20 cellular contexts compared by ENCODE assay signal in the genomic region with DNA sequence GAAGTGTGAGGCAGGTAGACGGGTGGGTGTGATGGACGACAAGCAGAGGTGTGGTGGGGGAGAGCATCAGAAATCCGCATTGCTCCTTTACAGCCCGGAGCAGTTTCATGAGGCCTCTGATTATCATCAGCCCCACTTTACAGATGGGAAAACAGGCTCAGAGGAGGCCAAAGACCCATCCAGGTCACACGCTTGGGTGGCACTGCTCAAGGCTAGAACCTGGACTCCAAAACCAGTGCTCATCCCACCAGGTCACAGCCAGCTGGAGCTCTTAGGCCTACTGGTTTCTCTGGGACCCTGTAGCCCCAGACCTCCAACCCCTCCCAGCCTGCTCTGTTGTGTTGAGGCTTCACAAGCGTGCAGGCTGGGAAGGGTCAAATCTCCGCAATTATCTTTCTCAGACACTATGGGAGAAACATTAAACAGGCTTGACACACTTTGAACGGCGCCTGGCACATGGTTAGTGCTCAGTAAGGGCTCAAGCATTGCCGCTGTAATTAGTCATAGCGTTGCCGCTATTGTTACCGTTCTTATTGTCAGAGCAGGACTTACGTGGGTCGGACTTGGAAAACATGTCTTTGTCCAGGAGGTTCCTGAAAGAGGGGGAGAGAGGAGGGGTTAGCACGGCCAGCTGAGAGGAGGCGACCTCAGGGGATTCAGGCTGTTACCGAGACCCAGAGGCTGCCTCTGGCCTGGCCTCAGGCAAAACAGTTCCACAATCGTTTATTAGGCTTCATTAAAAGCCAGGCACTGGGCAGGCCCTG. TPM values are rescaled to one million over a fixed set of nuclear protein-coding genes. Genes with fewer than 3 reads are reported as not detected.
DNase-seq lines count a peak whose midpoint lies in the region; TF ChIP-seq lines count a peak whose summit lies in the region.
"Had no signal": no experiment of that assay in that cellular context is flagged by ENCODE, and none has a peak within 500 bp of the region (broad histone marks: within the 10 kb centered on the region; RNA-seq: fewer than 3 reads in every experiment).

No MANE protein-coding gene starts in this region.

- H3K23ac ChIP-seq in trophoblast cell (ENCODE audit: low read length), result no peak overlapping the region

- H3K18ac ChIP-seq in trophoblast cell (ENCODE audit: low read length), result no peak overlapping the region

- no peak overlapping the region for H2BK120ac ChIP-seq in trophoblast cell (ENCODE audit: insufficient read depth, low read length, poor library complexity)

- no peak overlapping the region for H2BK5ac ChIP-seq in trophoblast cell (ENCODE audit: low read depth, low read length, poor library complexity)

- TF ChIP-seq CTCF in fibroblast of pulmonary artery (IDR thresholded peaks at IDR 0.05; ENCODE audit: low read length, missing control alignments), result no peak

- peaks cover 7% of the 10 kb centered on the region for H3K9me3 ChIP-seq in trophoblast cell (ENCODE audit: insufficient read depth, low read depth, low read length)
- H3K9me3 ChIP-seq: SJCRH30, suprapubic skin had no signal

- no peak overlapping the region for H4K12ac ChIP-seq in trophoblast cell (ENCODE audit: low read depth, low read length)

- H3K4me3 ChIP-seq in fibroblast of pulmonary artery (replicated peaks; ENCODE audit: low read depth, low read length), result no peak overlapping the region
- no peak overlapping the region for H3K4me3 ChIP-seq in trophoblast cell (ENCODE audit: low read depth, low read length)
- H3K4me3 ChIP-seq: cardiac muscle cell, lung, SJCRH30, suprapubic skin had no signal

- no peaks in the 10 kb centered on the region for H3K36me3 ChIP-seq in trophoblast cell (ENCODE audit: control insufficient read depth in 1 of 2, insufficient read depth in 2 of 2, low read length in 2 of 2)
- H3K36me3 ChIP-seq: cardiac muscle cell, SJCRH30, suprapubic skin had no signal

- DNase-seq in ELF-1 (ENCODE audit: low read depth, low spot score) (peak; percentile 34), astrocyte of the hippocampus (ENCODE audit: low read depth, low spot score) (peak; percentile 73), fibroblast of pulmonary artery (ENCODE audit: low read depth) (peak; percentile 60), trophoblast cell (peak in 1 of 2 donors; percentile 12), DMS153 treated with DMSO at 0.1 percent for 48 hours (lab: John Stamatoyannopoulos, UW; ENCODE audit: unreplicated experiment) (no peak), RPMI8226 (no peak), HUDEP-2 (lab: John Stamatoyannopoulos, UW; ENCODE audit: unreplicated experiment in 76 of 76) (no peak)
- DNase-seq in activated CD4-positive, alpha-beta T cell treated with anti-CD3 and anti-CD28 coated beads for 4 hours, result no peak
- DNase-seq: activated CD4-positive, alpha-beta memory T cell treated with anti-CD3 and anti-CD28 coated beads for 36 hours; activated effector memory CD4-positive, alpha-beta T cell treated with Interleukin-2 at 50 U/mL for 16 hours; erythroblast; H9; Kasumi-1; NCI-H2029; occipital lobe; stimulated activated CD4-positive, alpha-beta T cell treated with anti-CD3 and anti-CD28 coated beads, Interleukin-15, amount 100 ng/mL, for 24 hours had no signal

- H3K79me2 ChIP-seq in trophoblast cell (ENCODE audit: control insufficient read depth, insufficient read depth, low read length, poor library complexity), result peaks cover 1% of the 10 kb centered on the region

- H4K8ac ChIP-seq in trophoblast cell (ENCODE audit: low read depth, low read length), result no peak overlapping the region

- peak overlapping the region; percentile 29 for H4K91ac ChIP-seq in trophoblast cell (ENCODE audit: low read depth, low read length)

- no peak overlapping the region for H3K4me2 ChIP-seq in trophoblast cell (ENCODE audit: low read length)

- no peaks in the 10 kb centered on the region for H3K27me3 ChIP-seq in trophoblast cell (ENCODE audit: insufficient read depth, low read length)
- H3K27me3 ChIP-seq: cardiac muscle cell, suprapubic skin had no signal

- peaks cover 23% of the 10 kb centered on the region for H3K79me1 ChIP-seq in trophoblast cell (ENCODE audit: low read length)

- H2AFZ ChIP-seq in trophoblast cell (ENCODE audit: insufficient read depth, low read length, poor library complexity), result no peak overlapping the region

- no peak overlapping the region for H3K27ac ChIP-seq in trophoblast cell (ENCODE audit: low read depth, low read length)
- H3K27ac ChIP-seq: cardiac muscle cell, SJCRH30, suprapubic skin had no signal

- no peak overlapping the region for H2BK12ac ChIP-seq in trophoblast cell (ENCODE audit: low read length)

- WGBS in trophoblast cell (ENCODE audit: extremely low coverage, insufficient coverage, insufficient read length), result no CpG with 5 or more reads among the region's 19 CpGs

- no peak overlapping the region for H2AK5ac ChIP-seq in trophoblast cell (ENCODE audit: low read length)

- peaks cover 50 to 61% of the 10 kb centered on the region in 2 experiments for H3K4me1 ChIP-seq in trophoblast cell (ENCODE audit: control insufficient read depth in 1 of 2, insufficient read depth in 2 of 2, low read length in 2 of 2)

- H3K14ac ChIP-seq in trophoblast cell (ENCODE audit: low read length), result no peak overlapping the region

- no peak overlapping the region for H3K9ac ChIP-seq in trophoblast cell (ENCODE audit: low read length)

- no peak overlapping the region for H3K4ac ChIP-seq in trophoblast cell (ENCODE audit: low read depth, low read length)

RNA-seq across cellular contexts. Expression of gene CPNE5, which starts 16.6 kb away (rescaled TPM):
- 1.1 and 1.2 TPM in 2 replicates for polyA plus RNA-seq in trophoblast cell (2013)

RNA-seq across cellular contexts. Expression of gene PPIL1, which starts 51.9 kb away (rescaled TPM):
- polyA plus RNA-seq in trophoblast cell (2013), result 32.6 and 33.1 TPM in 2 replicates

Comparison
In these comparisons a context has a peak if more than half of its experiments do, and no peak if none do; other contexts are left out.
1. DNase-seq: peak in ELF-1 (single experiment), astrocyte of the hippocampus (single experiment) and fibroblast of pulmonary artery (single experiment); none in activated CD4-positive, alpha-beta T cell treated with anti-CD3 and anti-CD28 coated beads for 4 hours (0 of 2), DMS153 treated with DMSO at 0.1 percent for 48 hours (single experiment), RPMI8226 (single experiment) and HUDEP-2 (0 of 76).